Comparison of ENCODE assay signal across 11 cellular contexts in genomic region chr11:111427471-111427912, GRCh38. TPM values are rescaled to one million over a fixed set of nuclear protein-coding genes. Genes with fewer than 3 reads are reported as not detected.
DNase-seq lines count a peak whose midpoint lies in the region; ATAC-seq and TF ChIP-seq lines count a peak whose summit lies in the region.
"Had no signal": no experiment of that assay in that cellular context is flagged by ENCODE, and none has a peak within 500 bp of the region (broad histone marks: within the 10 kb centered on the region; RNA-seq: fewer than 3 reads in every experiment).

No MANE protein-coding gene starts in this region.

- H3K27me3 ChIP-seq in endodermal cell (ENCODE audit: control insufficient read depth, insufficient read depth, low read length, poor library complexity, severe bottlenecking) = no peaks in the 10 kb centered on the region

- H3K9me3 Mint-ChIP-seq in endodermal cell = no peaks in the 10 kb centered on the region

- no peaks in the 10 kb centered on the region for H3K36me3 ChIP-seq in endodermal cell (ENCODE audit: control insufficient read depth, insufficient read depth, low read length)

- no peak for TF ChIP-seq CTCF in endodermal cell (conservative IDR thresholded peaks at IDR 0.05)

- no peak for ATAC-seq in GM21526 (IDR thresholded peaks at IDR 0.05; ENCODE audit: low FRiP score, unreplicated experiment)
- no peak for ATAC-seq in HG02763 (IDR thresholded peaks at IDR 0.05; ENCODE audit: unreplicated experiment)

- no peak overlapping the region for H3K27ac ChIP-seq in endodermal cell (ENCODE audit: low read depth, low read length)

- H3K9me3 ChIP-seq in endodermal cell (ENCODE audit: control insufficient read depth, low read length) = no peaks in the 10 kb centered on the region

- WGBS in endodermal cell (ENCODE audit: insufficient coverage in 1 of 2, insufficient read length in 1 of 2), 2 experiments = 74 to 91% methylated on average over 3 to 4 of the region's 4 CpGs

- H3K27me3 Mint-ChIP-seq in endodermal cell (ENCODE audit: insufficient read depth) = peaks cover 7% of the 10 kb centered on the region

- no peak overlapping the region for H3K27ac Mint-ChIP-seq in endodermal cell

- H3K9ac ChIP-seq in endodermal cell (ENCODE audit: extremely low read depth, low read length, poor library complexity, severe bottlenecking) = no peak overlapping the region

- no peak overlapping the region for H3K4me3 ChIP-seq in endodermal cell (ENCODE audit: low read length)
- H3K4me3 ChIP-seq: lung had no signal

- H3K4me3 Mint-ChIP-seq in endodermal cell = no peak overlapping the region

- peaks cover 16% of the 10 kb centered on the region for H3K4me1 Mint-ChIP-seq in endodermal cell

- peak; percentile 75 for DNase-seq in COLO668 (lab: John Stamatoyannopoulos, UW; ENCODE audit: unreplicated experiment)
- peak; percentile 32 for DNase-seq in NAMALWA (ENCODE audit: low spot score)
- DNase-seq in NCI-H69 (lab: John Stamatoyannopoulos, UW) = peak; percentile 86
- peak; percentile 22 for DNase-seq in endodermal cell
- no peak for DNase-seq in AG08395 (ENCODE audit: low spot score)
- DNase-seq in activated CD4-positive, alpha-beta T cell treated with anti-CD3 and anti-CD28 coated beads for 1 hour = no peak

- H3K36me3 Mint-ChIP-seq in endodermal cell (ENCODE audit: low read depth) = no peaks in the 10 kb centered on the region

- peaks cover 19% of the 10 kb centered on the region for H3K4me1 ChIP-seq in endodermal cell (ENCODE audit: control insufficient read depth, insufficient read depth, low read length)

RNA-seq across cellular contexts. Expression of gene POU2AF1, which starts 48.4 kb away (rescaled TPM):
- under 1 TPM; 0.46 to 0.77 TPM for total RNA-seq in endodermal cell
- polyA plus RNA-seq in endodermal cell (2013, experiment 1 of 2) = not detected
- polyA plus RNA-seq in endodermal cell (2013, experiment 2 of 2) = not detected
- total RNA-seq: astrocyte, LHCN-M2 had no signal

Comparison
In these comparisons a context has a peak if more than half of its experiments do, and no peak if none do; other contexts are left out.
1. DNase-seq: peak in COLO668 (single experiment), NAMALWA (single experiment), NCI-H69 (single experiment) and endodermal cell (single experiment); none in AG08395 (single experiment) and activated CD4-positive, alpha-beta T cell treated with anti-CD3 and anti-CD28 coated beads for 1 hour (single experiment).